ENCODE assay signal across 17 cellular contexts in genomic region chr3:124699033-124699432, GRCh38. TPM values are rescaled to one million over a fixed set of nuclear protein-coding genes. Genes with fewer than 3 reads are reported as not detected.
DNase-seq lines count a peak whose midpoint lies in the region; ATAC-seq, FAIRE-seq and TF ChIP-seq lines count a peak whose summit lies in the region.
"Had no signal": no experiment of that assay in that cellular context is flagged by ENCODE, and none has a peak within 500 bp of the region (broad histone marks: within the 10 kb centered on the region; RNA-seq: fewer than 3 reads in every experiment).

No MANE protein-coding gene starts in this region.

- CTCF ChIA-PET in Caco-2 (lab: Charles Lee) (interaction anchor here (0.9 to 1.5 kb wide), 3 partner anchors 9 to 62 kb away, joined by 4 read pairs; no protein-coding TSS in a partner anchor), HepG2 (lab: Yijun Ruan, JAX; ENCODE audit: low intra/inter-chr PET ratio, low total read pairs) (no interaction called here)
- CTCF ChIA-PET in CD4-positive, alpha-beta memory T cell (lab: Charles Lee; ENCODE audit: partially characterized antibody) = interaction anchor here (1.0 to 4.2 kb wide), 3 partner anchors 10 to 138 kb away, joined by 3 to 19 read pairs (median 5); no protein-coding TSS in a partner anchor

- no peaks in the 10 kb centered on the region for H3K9me3 ChIP-seq in Caco-2
- no peaks in the 10 kb centered on the region for H3K9me3 ChIP-seq in adrenal gland (replicated peaks in 1 of 3)
- H3K9me3 ChIP-seq in HepG2 (ENCODE audit: low read length) = no peaks in the 10 kb centered on the region
- no peaks in the 10 kb centered on the region for H3K9me3 ChIP-seq in small intestine (ENCODE audit: control insufficient read depth, low read depth)
- no peaks in the 10 kb centered on the region for H3K9me3 ChIP-seq in CD4-positive, alpha-beta memory T cell (ENCODE audit: control insufficient read depth in 1 of 2, low read length in 2 of 2)
- H3K9me3 ChIP-seq: BE2C had no signal

- H3K36me3 Mint-ChIP-seq in Caco-2 (ENCODE audit: insufficient read depth, unreplicated experiment) = no peaks in the 10 kb centered on the region
- peaks cover 0 to 1% of the 10 kb centered on the region in 2 donors for H3K36me3 Mint-ChIP-seq in CD4-positive, alpha-beta memory T cell

- H2AFZ ChIP-seq in HepG2 (ENCODE audit: low read length) = no peak overlapping the region

- no peaks in the 10 kb centered on the region for H3K27me3 ChIP-seq in Caco-2 (replicated peaks; ENCODE audit: control insufficient read depth, insufficient read depth, low read length)
- H3K27me3 ChIP-seq in adrenal gland = no peaks in the 10 kb centered on the region
- no peaks in the 10 kb centered on the region; a peak in 1 of 5 replicates for H3K27me3 ChIP-seq in HepG2 (ENCODE audit: control insufficient read depth in 1 of 2, insufficient read depth in 2 of 2, low read length in 2 of 2)
- H3K27me3 ChIP-seq in small intestine (ENCODE audit: control insufficient read depth in 2 of 2, insufficient read depth in 2 of 2, low read length in 2 of 2) = peaks cover 0 to 3% of the 10 kb centered on the region in 2 donors
- H3K27me3 ChIP-seq in CD4-positive, alpha-beta memory T cell (ENCODE audit: insufficient read depth, low read length) = peaks cover 5% of the 10 kb centered on the region
- H3K27me3 ChIP-seq: BE2C had no signal

- H3K4me3 ChIP-seq in Caco-2 (ENCODE audit: low read depth, low read length) = no peak overlapping the region
- no peak overlapping the region for H3K4me3 ChIP-seq in adrenal gland
- H3K4me3 ChIP-seq in HepG2 (replicated peaks in 1 of 3; ENCODE audit: insufficient read depth in 1 of 3, low read depth in 2 of 3, low read length in 3 of 3) = peak overlapping the region; percentile 42 to 76 (median 48); a peak in 5 of 6 replicates
- no peak overlapping the region for H3K4me3 ChIP-seq in small intestine (ENCODE audit: low read depth in 1 of 2, low read length in 2 of 2)
- no peak overlapping the region for H3K4me3 ChIP-seq in CD4-positive, alpha-beta memory T cell (ENCODE audit: low read length in 2 of 2)

- DNase-seq in Caco-2 (no peak), adrenal gland (no peak), HepG2 (ENCODE audit: low spot score) (peak; percentile 56), small intestine (peak; percentile 77), GM19240 (ENCODE audit: insufficient read length, low spot score) (no peak)
- DNase-seq in activated CD4-positive, alpha-beta T cell treated with anti-CD3 and anti-CD28 coated beads, Interleukin-2, amount 50 U/mL, for 1 hour = no peak
- DNase-seq in CD4-positive, alpha-beta memory T cell = no peak
- DNase-seq: ACHN; C1 segment of cervical spinal cord; CD4-positive, CD25-positive, alpha-beta regulatory T cell; DMS79 treated with DMSO at 0.1 percent for 48 hours; GF-D8; GOT3; H7; HFFc6 had no signal

- peak overlapping the region; percentile 1 for H3K27ac Mint-ChIP-seq in Caco-2 (ENCODE audit: unreplicated experiment)
- no peak overlapping the region for H3K27ac Mint-ChIP-seq in CD4-positive, alpha-beta memory T cell
- H3K27ac Mint-ChIP-seq: CD4-positive, CD25-positive, alpha-beta regulatory T cell; HFFc6 had no signal

- H3K27ac ChIP-seq in adrenal gland = peak overlapping the region in 3 of 5 donors; percentile 14 to 83 (median 81)
- H3K27ac ChIP-seq in HepG2 (ENCODE audit: extremely low read length, insufficient read depth, low read length) = peak overlapping the region; percentile 98
- H3K27ac ChIP-seq in small intestine (ENCODE audit: low read depth in 1 of 2, low read length in 1 of 2) = no peak overlapping the region
- no peak overlapping the region for H3K27ac ChIP-seq in CD4-positive, alpha-beta memory T cell (ENCODE audit: low read depth, low read length)

- H3K4me3 Mint-ChIP-seq in Caco-2 (ENCODE audit: unreplicated experiment) = peak overlapping the region; percentile 10
- no peak overlapping the region for H3K4me3 Mint-ChIP-seq in CD4-positive, alpha-beta memory T cell
- H3K4me3 Mint-ChIP-seq: CD4-positive, CD25-positive, alpha-beta regulatory T cell; HFFc6 had no signal

- no peaks in the 10 kb centered on the region for H3K9me3 Mint-ChIP-seq in Caco-2 (ENCODE audit: unreplicated experiment)
- H3K9me3 Mint-ChIP-seq in CD4-positive, alpha-beta memory T cell = no peaks in the 10 kb centered on the region
- H3K9me3 Mint-ChIP-seq: CD4-positive, CD25-positive, alpha-beta regulatory T cell; HFFc6 had no signal

- FAIRE-seq in HepG2 (lab: Jason Lieb, UNC) = peak; percentile 55
- no peak for FAIRE-seq in small intestine (lab: Jason Lieb, UNC)

- H3K4me2 ChIP-seq in HepG2 (ENCODE audit: low read depth, low read length) = peak overlapping the region; percentile 99

- TF ChIP-seq CTCF in Caco-2 (IDR thresholded peaks at IDR 0.05; ENCODE audit: insufficient read depth in 1 of 2, low read depth in 1 of 2, low read length in 1 of 2, severe bottlenecking in 1 of 2, unreplicated experiment in 1 of 2) = no peak
- TF ChIP-seq CTCF in adrenal gland (IDR thresholded peaks at IDR 0.05) = no peak
- no peak for TF ChIP-seq CTCF in HepG2 (CRISPR knock-in tag; IDR thresholded peaks at IDR 0.05)

- TF ChIP-seq POLR2A in adrenal gland (IDR thresholded peaks at IDR 0.05) (no peak), HepG2 (IDR thresholded peaks at IDR 0.05; ENCODE audit: insufficient read depth in 1 of 2, low read depth in 2 of 2, low read length in 2 of 2) (no peak)

- BruUV-seq in Caco-2 (replicated peaks; lab: Mats Ljungman, UMichigan) = no TSS peak
- BruUV-seq in HepG2 (replicated peaks; lab: Mats Ljungman, UMichigan) = no TSS peak

- H3K36me3 ChIP-seq in Caco-2 (ENCODE audit: control insufficient read depth, insufficient read depth, low read length) = no peaks in the 10 kb centered on the region; the same call in 1 of the 2 replicates
- no peaks in the 10 kb centered on the region for H3K36me3 ChIP-seq in adrenal gland (replicated peaks in 1 of 2)
- peaks cover 0 to 1% of the 10 kb centered on the region in 2 experiments; a peak in 2 of 5 replicates for H3K36me3 ChIP-seq in HepG2 (replicated peaks in 1 of 2; ENCODE audit: control insufficient read depth in 1 of 2, insufficient read depth in 2 of 2, low read length in 2 of 2)
- H3K36me3 ChIP-seq in small intestine (ENCODE audit: control insufficient read depth in 2 of 2, insufficient read depth in 2 of 2, low read length in 2 of 2) = no peaks in the 10 kb centered on the region
- no peaks in the 10 kb centered on the region for H3K36me3 ChIP-seq in CD4-positive, alpha-beta memory T cell (ENCODE audit: insufficient read depth, low read length)
- H3K36me3 ChIP-seq: BE2C had no signal

- H3K4me1 Mint-ChIP-seq in Caco-2 (ENCODE audit: low read depth, unreplicated experiment) = peaks cover 19% of the 10 kb centered on the region
- no peaks in the 10 kb centered on the region for H3K4me1 Mint-ChIP-seq in CD4-positive, alpha-beta memory T cell
- H3K4me1 Mint-ChIP-seq: CD4-positive, CD25-positive, alpha-beta regulatory T cell had no signal

- no peak for TF ChIP-seq RAD21 in HepG2 (CRISPR knock-in tag; IDR thresholded peaks at IDR 0.05)

- no peaks in the 10 kb centered on the region for H4K20me1 ChIP-seq in HepG2 (ENCODE audit: insufficient read depth, low read length)

- H3K27me3 Mint-ChIP-seq in Caco-2 (ENCODE audit: insufficient read depth, unreplicated experiment) = no peaks in the 10 kb centered on the region
- peaks cover 5 to 15% of the 10 kb centered on the region in 2 donors for H3K27me3 Mint-ChIP-seq in CD4-positive, alpha-beta memory T cell

- ATAC-seq in HepG2 = no peak
- ATAC-seq: HCT116 had no signal

- H3K4me1 ChIP-seq in Caco-2 = peaks cover 31% of the 10 kb centered on the region
- peaks cover 7 to 13% of the 10 kb centered on the region in 2 donors for H3K4me1 ChIP-seq in adrenal gland (replicated peaks in 1 of 2)
- H3K4me1 ChIP-seq in HepG2 (ENCODE audit: insufficient read depth, low read length) = peaks cover 72% of the 10 kb centered on the region
- H3K4me1 ChIP-seq in small intestine (ENCODE audit: control insufficient read depth in 2 of 2, insufficient read depth in 1 of 2, low read depth in 1 of 2, low read length in 1 of 2) = peaks cover 0 to 2% of the 10 kb centered on the region in 2 donors
- H3K4me1 ChIP-seq in CD4-positive, alpha-beta memory T cell (ENCODE audit: insufficient read depth, low read length) = no peaks in the 10 kb centered on the region
- H3K4me1 ChIP-seq: BE2C had no signal

- TF ChIP-seq EP300 in HepG2 (IDR thresholded peaks at IDR 0.05; ENCODE audit: low read depth in 2 of 2, low read length in 2 of 2) (peak in 1 of 2 experiments; percentile 74; a peak in 2 of 4 replicates), HepG2 (CRISPR knock-in tag; IDR thresholded peaks at IDR 0.05; ENCODE audit: borderline replicate concordance) (no peak)

- intact Hi-C loops in Caco-2 (cut with micrococcal nuclease; ENCODE audit: unreplicated experiment) = no loop called here
- intact Hi-C loops in adrenal gland (cut with DNase I) = no loop called here
- intact Hi-C loops in HepG2 (cut with micrococcal nuclease; ENCODE audit: unreplicated experiment) = loop anchor here (1.0 to 2.0 kb wide), 4 partner anchors 9 to 136 kb away; partner anchors contain the start of gene UMPS
- intact Hi-C loops in CD4-positive, alpha-beta memory T cell (cut with micrococcal nuclease) = no loop called here

- H3K9ac ChIP-seq in HepG2 (ENCODE audit: insufficient read depth, low read depth, low read length) = peak overlapping the region; percentile 96

- POLR2A ChIA-PET in Caco-2 (lab: Charles Lee) (interaction anchor here (0.5 to 0.9 kb wide), 2 partner anchors 31 to 59 kb away, joined by 3 to 7 read pairs; partner anchors contain the start of gene UMPS), HepG2 (lab: Yijun Ruan, JAX) (interaction anchor here (0.9 to 4.5 kb wide), 13 partner anchors 9 to 202 kb away, joined by 3 to 83 read pairs (median 5); partner anchors contain the start of gene UMPS)
- POLR2A ChIA-PET in CD4-positive, alpha-beta memory T cell (lab: Charles Lee; ENCODE audit: partially characterized antibody) = no interaction called here

- H3K79me2 ChIP-seq in HepG2 (ENCODE audit: insufficient read depth, low read length) = peaks cover 10% of the 10 kb centered on the region

- 91 to 100% (median 99%) methylated on average over 1 of the region's 1 CpG for WGBS in adrenal gland, 4 donors
- WGBS in HepG2 (ENCODE audit: low lambda C conversion rate) = 0% methylated on average over 1 of the region's 1 CpG
- WGBS in small intestine, 3 donors = 21 to 61% (median 28%) methylated on average over 1 of the region's 1 CpG

- in situ Hi-C loops in HepG2 (cut with HindIII; ENCODE audit: extremely low pct_ligation_motif_present, low pct_unique_long_range_greater_than_20kb) = loop anchor here (25.0 kb wide), 1 partner anchor 337 kb away; no protein-coding TSS in a partner anchor

RNA-seq across cellular contexts. Expression of gene UMPS, which starts 31.2 kb away (rescaled TPM):
- total RNA-seq in Caco-2 (2022) (59.3 and 62.9 TPM in 2 replicates), adrenal gland (10 to 100 TPM; 15.1 to 42.2 (median 26.8) TPM), HepG2 (2016; rRNA removed; fragmentation: Illumina TruSeq; extraction: Trizol) (74.2 and 117 TPM in 2 replicates)
- polyA plus RNA-seq in adrenal gland (10 to 100 TPM in 2 of 3 donors, 1 to 10 TPM in 1; 8.8 to 45.9 (median 17.7) TPM), HepG2 (2011; rRNA removed) (45.6 and 52.7 TPM in 2 replicates), small intestine (10 to 100 TPM; 12.1 to 23.4 (median 15.7) TPM)
- 28.7 and 31.7 TPM in 2 replicates for total RNA-seq in HepG2 (2016; cell fraction: cytosol; rRNA removed; fragmentation: Illumina TruSeq; extraction: Trizol; ENCODE audit: low read depth)
- total RNA-seq in HepG2 (2016; cell fraction: insoluble cytoplasmic fraction; rRNA removed; fragmentation: Illumina TruSeq; extraction: Trizol) = 78.4 and 116 TPM in 2 replicates
- 34.6 and 40.8 TPM in 2 replicates for total RNA-seq in HepG2 (2016; cell fraction: membrane; rRNA removed; fragmentation: Illumina TruSeq; extraction: Trizol)
- 44.6 and 58.8 TPM in 2 replicates for total RNA-seq in HepG2 (2016; cell fraction: nucleus; rRNA removed; fragmentation: Illumina TruSeq; extraction: Trizol)
- 38.1 and 45.2 TPM in 2 replicates for polyA plus RNA-seq in HepG2 (2011; cell fraction: cytosol; rRNA removed)
- 17.0 and 19.5 TPM in 2 replicates for polyA plus RNA-seq in HepG2 (2011; cell fraction: nucleus; rRNA removed)
- 35.5 and 38.6 TPM in 2 replicates for polyA plus RNA-seq in HepG2 (2012)
- polyA plus RNA-seq in HepG2 (2016; cell fraction: cytosol; fragmentation: Illumina TruSeq; extraction: Trizol; ENCODE audit: low read depth) = 5.6 and 7.5 TPM in 2 replicates
- 104 and 112 TPM in 2 replicates for polyA plus RNA-seq in HepG2 (2016; cell fraction: insoluble cytoplasmic fraction; fragmentation: Illumina TruSeq; extraction: Trizol; ENCODE audit: low read depth)
- polyA plus RNA-seq in HepG2 (2016; cell fraction: membrane; fragmentation: Illumina TruSeq; extraction: Trizol; ENCODE audit: low read depth) = 11.5 and 11.6 TPM in 2 replicates
- 57.0 and 64.6 TPM in 2 replicates for polyA plus RNA-seq in HepG2 (2016; cell fraction: nucleus; fragmentation: Illumina TruSeq; extraction: Trizol; ENCODE audit: insufficient read depth, low read depth)
- polyA minus RNA-seq in HepG2 (2011; rRNA and poly(A)+ RNA removed; ENCODE audit: low replicate concordance) = 37.2 and 57.0 TPM in 2 replicates
- 89.0 and 103 TPM in 2 replicates for polyA minus RNA-seq in HepG2 (2011; cell fraction: cytosol; rRNA and poly(A)+ RNA removed)
- polyA minus RNA-seq in HepG2 (2011; cell fraction: nucleus; rRNA and poly(A)+ RNA removed) = 47.1 and 56.3 TPM in 2 replicates
- 10 to 100 TPM; 25.5 to 31.5 TPM for total RNA-seq in CD4-positive, alpha-beta memory T cell
- 10 to 100 TPM; 18.4 to 33.2 TPM for polyA plus RNA-seq in CD4-positive, alpha-beta memory T cell

Comparison
In these comparisons a context has a peak if more than half of its experiments do, and no peak if none do; other contexts are left out.
1. DNase-seq: peak in HepG2 (single experiment) and small intestine (single experiment); none in Caco-2 (0 of 2), adrenal gland (0 of 7), activated CD4-positive, alpha-beta T cell treated with anti-CD3 and anti-CD28 coated beads, Interleukin-2, amount 50 U/mL, for 1 hour (single experiment), CD4-positive, alpha-beta memory T cell (0 of 5) and GM19240 (single experiment).
2. H3K4me3 ChIP-seq: peak in HepG2 (3 of 3); none in Caco-2 (single experiment), adrenal gland (0 of 4), small intestine (0 of 2) and CD4-positive, alpha-beta memory T cell (0 of 2).
3. H3K27ac ChIP-seq: peak in adrenal gland (3 of 5) and HepG2 (single experiment); none in small intestine (0 of 2) and CD4-positive, alpha-beta memory T cell (single experiment).